Comparison of ENCODE assay signal across 8 cellular contexts in genomic region chr6:28686446-28687027, GRCh38.
DNase-seq lines count a peak whose midpoint lies in the region; ATAC-seq, FAIRE-seq and TF ChIP-seq lines count a peak whose summit lies in the region.
"Not testable (repeated sequence)": the region's sequence is repeated elsewhere in the genome, so short reads cannot be mapped to it uniquely, and the experiment has no call there.

No MANE protein-coding gene starts in this region.

- H3K27ac ChIP-seq in RWPE2 (ENCODE audit: poor library complexity, severe bottlenecking) (peak overlapping the region; percentile 19), epithelial cell of prostate (peak overlapping the region; percentile 65)

- peak; percentile 60 for TF ChIP-seq CTCF in BJ (IDR thresholded peaks at IDR 0.05; ENCODE audit: insufficient read depth, low read depth, low read length)
- peak; percentile 73 for TF ChIP-seq CTCF in RWPE2 (IDR thresholded peaks at IDR 0.05; ENCODE audit: poor library complexity, severe bottlenecking)

- not testable (repeated sequence) for H3K9me3 ChIP-seq in RWPE2 (ENCODE audit: severe bottlenecking)

- FAIRE-seq in GM19239 (lab: Jason Lieb, UNC), result peak; percentile 69

- ATAC-seq in RWPE2 (ENCODE audit: low read depth), result not testable (repeated sequence)

- not testable (repeated sequence) for H3K27me3 ChIP-seq in BJ (ENCODE audit: control insufficient read depth, insufficient read depth, low read length); RWPE2 (ENCODE audit: insufficient read depth, poor library complexity, severe bottlenecking)

- POLR2A ChIA-PET in BJ (lab: Charles Lee), result not testable (repeated sequence)

- H3K4me1 ChIP-seq in RWPE2 (ENCODE audit: insufficient read depth, poor library complexity, severe bottlenecking), result not testable (repeated sequence)

- not testable (repeated sequence) for H3K36me3 ChIP-seq in BJ (ENCODE audit: control insufficient read depth, insufficient read depth, low read length); RWPE2 (ENCODE audit: low read depth)

- CTCF ChIA-PET in BJ (lab: Yijun Ruan, JAX), result interaction anchor here (1.0 to 2.2 kb wide), 6 partner anchors 10 to 902 kb away, joined by 3 to 5 read pairs (median 4); no protein-coding TSS in a partner anchor

- not testable (repeated sequence) for DNase-seq in BJ (ENCODE audit: low read depth); GM19239 (ENCODE audit: insufficient read length, low spot score); RWPE2 (ENCODE audit: low spot score); epithelial cell of prostate (ENCODE audit: low read depth, low spot score)
- DNase-seq in NCI-H1694 (lab: John Stamatoyannopoulos, UW) (peak; percentile 69), activated T-cell treated with anti-CD3 and anti-CD28 coated beads for 4 hours (peak; percentile 47), lung microvascular endothelial cell (ENCODE audit: low read depth in 2 of 2) (peak; percentile 78 to 80)
- DNase-seq in stimulated activated CD4-positive, alpha-beta T cell treated with anti-CD3 and anti-CD28 coated beads, Interleukin-1b, Interleukin-23, amount 100 ng/mL, for 24 hours (ENCODE audit: low read depth in 4 of 4, low spot score in 1 of 4), result peak; percentile 11 to 44 (median 31)

- not testable (repeated sequence) for H3K4me3 ChIP-seq in BJ (ENCODE audit: low read depth, low read length)
- peak overlapping the region; percentile 8 for H3K4me3 ChIP-seq in RWPE2 (ENCODE audit: severe bottlenecking)
